8 cellular contexts compared by ENCODE assay signal in the genomic region with DNA sequence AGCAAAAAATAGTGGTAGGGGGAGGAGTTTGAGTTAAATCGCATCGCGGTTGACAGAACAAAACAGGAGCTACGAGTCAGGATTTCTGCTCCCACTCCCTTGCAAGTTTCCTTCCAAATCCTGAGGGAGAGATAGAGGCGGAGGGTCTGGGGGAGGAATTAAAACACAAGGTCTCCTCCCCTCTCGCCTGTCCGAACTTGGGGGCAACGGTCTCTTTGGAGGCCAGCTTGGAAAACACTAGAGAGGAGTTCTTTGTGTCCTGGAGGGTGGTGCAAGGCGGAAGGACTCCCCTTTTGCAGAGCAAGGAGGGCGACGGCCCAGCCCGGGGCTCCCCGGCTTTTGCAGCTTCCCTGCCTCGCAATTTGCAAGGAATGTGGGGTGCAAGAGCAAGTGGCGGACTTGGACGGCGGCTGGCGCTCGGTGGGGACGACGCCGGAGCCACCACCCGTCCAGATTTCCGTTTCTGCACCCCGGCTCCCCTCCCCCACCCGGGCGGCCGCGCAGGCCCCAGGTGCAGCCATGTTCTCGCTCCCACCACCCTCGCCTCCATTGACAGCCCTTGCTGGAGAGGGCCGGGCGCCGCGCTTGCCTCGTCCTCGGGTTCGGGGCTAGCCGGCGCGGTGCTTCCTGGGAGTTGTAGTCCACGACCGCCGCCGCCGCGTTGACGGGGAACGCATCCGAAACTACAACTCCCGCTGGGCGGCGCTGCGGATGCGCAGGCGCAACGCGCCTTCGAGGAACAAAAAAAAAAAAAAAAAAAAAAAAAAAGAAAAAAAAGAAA. TPM values are rescaled to one million over a fixed set of nuclear protein-coding genes. Genes with fewer than 3 reads are reported as not detected.
DNase-seq lines count a peak whose midpoint lies in the region; ATAC-seq and TF ChIP-seq lines count a peak whose summit lies in the region.

No MANE protein-coding gene starts in this region.

- peaks cover 2% of the 10 kb centered on the region for H3K27me3 Mint-ChIP-seq in activated CD4-positive, alpha-beta T cell treated with anti-CD3 and anti-CD28 coated beads, Interleukin-2, amount 10 ng/mL, durations not matched to agents 24 days and 14 days

- DNase-seq in C1 segment of cervical spinal cord (lab: John Stamatoyannopoulos, UW) (peak; percentile 50 to 98 (median 93)), NCI-H524 treated with DMSO at 0.1 percent for 48 hours (lab: John Stamatoyannopoulos, UW) (peak; percentile 72), coronary artery (ENCODE audit: low spot score) (peak; percentile 96), left lobe of liver (ENCODE audit: low spot score) (peak; percentile 99)
- peak; percentile 100 for DNase-seq in activated CD4-positive, alpha-beta T cell treated with anti-CD3 and anti-CD28 coated beads, Interleukin-2, amount 10 ng/mL, durations not matched to agents 24 days and 14 days
- DNase-seq in stimulated activated CD4-positive, alpha-beta T cell treated with anti-CD3 and anti-CD28 coated beads, Interleukin-1b, Interleukin-23, amount 100 ng/mL, for 48 hours = peak; percentile 99

- intact Hi-C loops in activated CD4-positive, alpha-beta T cell treated with anti-CD3 and anti-CD28 coated beads, Interleukin-2, amount 10 ng/mL, durations not matched to agents 24 days and 14 days (cut with micrococcal nuclease) = loop anchor here (2.0 kb wide), 3 partner anchors 14 to 204 kb away; a partner anchor contains a TSS

- no peak for TF ChIP-seq CTCF in coronary artery (IDR thresholded peaks at IDR 0.05)

- H3K27ac ChIP-seq in coronary artery = peak overlapping the region; percentile 95 to 98

- no peaks in the 10 kb centered on the region for H3K9me3 Mint-ChIP-seq in activated CD4-positive, alpha-beta T cell treated with anti-CD3 and anti-CD28 coated beads, Interleukin-2, amount 10 ng/mL, durations not matched to agents 24 days and 14 days

- peak overlapping the region; percentile 95 for H3K27ac Mint-ChIP-seq in activated CD4-positive, alpha-beta T cell treated with anti-CD3 and anti-CD28 coated beads, Interleukin-2, amount 10 ng/mL, durations not matched to agents 24 days and 14 days

- H3K4me3 Mint-ChIP-seq in activated CD4-positive, alpha-beta T cell treated with anti-CD3 and anti-CD28 coated beads, Interleukin-2, amount 10 ng/mL, durations not matched to agents 24 days and 14 days = peak overlapping the region; percentile 91

- H3K4me3 ChIP-seq in coronary artery = peak overlapping the region; percentile 95

- H3K4me1 Mint-ChIP-seq in activated CD4-positive, alpha-beta T cell treated with anti-CD3 and anti-CD28 coated beads, Interleukin-2, amount 10 ng/mL, durations not matched to agents 24 days and 14 days = peaks cover 44% of the 10 kb centered on the region

- peaks cover 14% of the 10 kb centered on the region for H3K36me3 Mint-ChIP-seq in activated CD4-positive, alpha-beta T cell treated with anti-CD3 and anti-CD28 coated beads, Interleukin-2, amount 10 ng/mL, durations not matched to agents 24 days and 14 days (ENCODE audit: low read depth)

- peak; percentile 71 for ATAC-seq in GM19324 (IDR thresholded peaks at IDR 0.05; ENCODE audit: low FRiP score, unreplicated experiment)
- ATAC-seq in HG03460 (IDR thresholded peaks at IDR 0.05; ENCODE audit: unreplicated experiment) = peak; percentile 53
- peak; percentile 79 for ATAC-seq in left lobe of liver

RNA-seq across cellular contexts. Expression of a gene that starts 0.4 kb away (rescaled TPM):
- 185 and 189 TPM in 2 replicates for total RNA-seq in activated CD4-positive, alpha-beta T cell treated with anti-CD3 and anti-CD28 coated beads, Interleukin-2, amount 10 ng/mL, durations not matched to agents 24 days and 14 days
- total RNA-seq in left lobe of liver = 119 TPM

Comparison
In these comparisons a context has a peak if more than half of its experiments do, and no peak if none do; other contexts are left out.
1. Peak in every context shown above with its lines: DNase-seq, ATAC-seq, H3K4me3 ChIP-seq and H3K27ac ChIP-seq.